ENCODE assay signal across 8 cellular contexts in genomic region chr16:50153648-50154368, GRCh38. TPM values are rescaled to one million over a fixed set of nuclear protein-coding genes. Genes with fewer than 3 reads are reported as not detected.
DNase-seq lines count a peak whose midpoint lies in the region; ATAC-seq and TF ChIP-seq lines count a peak whose summit lies in the region.

No MANE protein-coding gene starts in this region.

- peak overlapping the region; percentile 88 for H3K9ac ChIP-seq in BLaER1

- peak overlapping the region; percentile 100 for H3K4me2 ChIP-seq in BLaER1

- TF ChIP-seq POLR2A in esophagus squamous epithelium (IDR thresholded peaks at IDR 0.05) = no peak

- peak overlapping the region; percentile 98 for H3K4me3 ChIP-seq in BLaER1
- peak overlapping the region; percentile 72 to 82 (median 76) for H3K4me3 ChIP-seq in esophagus squamous epithelium

- no peaks in the 10 kb centered on the region for H3K9me3 Mint-ChIP-seq in nephron

- TF ChIP-seq CTCF in esophagus squamous epithelium (IDR thresholded peaks at IDR 0.05) (no peak), nephron (IDR thresholded peaks at IDR 0.05; ENCODE audit: unreplicated experiment in 3 of 3) (no peak)

- H3K36me3 ChIP-seq in BLaER1 (no peaks in the 10 kb centered on the region; the same call in 1 of the 2 replicates), esophagus squamous epithelium (no peaks in the 10 kb centered on the region)

- peak; percentile 54 for DNase-seq in activated CD4-positive, CD25-positive, alpha-beta regulatory T cell treated with anti-CD3 and anti-CD28 coated beads, Interleukin-2, amount 50 U/mL, for 72 hours
- no peak for DNase-seq in esophagus squamous epithelium (lab: John Stamatoyannopoulos, UW)
- DNase-seq in effector CD8-positive, alpha-beta T cell (lab: John Stamatoyannopoulos, UW) = no peak
- DNase-seq in NAMALWA (ENCODE audit: low spot score) = no peak

- H3K4me1 Mint-ChIP-seq in nephron = peaks cover 38% of the 10 kb centered on the region

- intact Hi-C loops in esophagus squamous epithelium (cut with DNase I) = no loop called here

- WGBS in esophagus squamous epithelium, 2 donors = 0 to 10% methylated on average over 1 to 2 of the region's 80 CpGs

- peak overlapping the region; percentile 82 to 86 (median 84) for H3K4me3 Mint-ChIP-seq in nephron

- peaks cover 3% of the 10 kb centered on the region for H3K27me3 Mint-ChIP-seq in nephron (ENCODE audit: low read depth)

- H3K36me3 Mint-ChIP-seq in nephron (ENCODE audit: low read depth) = peaks cover 4% of the 10 kb centered on the region

- H3K27me3 ChIP-seq in BLaER1 (no peaks in the 10 kb centered on the region), esophagus squamous epithelium (no peaks in the 10 kb centered on the region)

- H3K4me1 ChIP-seq in BLaER1 (peaks cover 40% of the 10 kb centered on the region), esophagus squamous epithelium (peaks cover 27 to 54% (median 27%) of the 10 kb centered on the region in 3 donors)

- H3K9me3 ChIP-seq in BLaER1 (no peaks in the 10 kb centered on the region), esophagus squamous epithelium (no peaks in the 10 kb centered on the region)

- peak overlapping the region in 1 of 3 experiments; percentile 84 for H3K27ac Mint-ChIP-seq in nephron

- H4K20me1 ChIP-seq in BLaER1 = peaks cover 55% of the 10 kb centered on the region

- ATAC-seq in GM19324 (IDR thresholded peaks at IDR 0.05; ENCODE audit: low FRiP score, unreplicated experiment) = peak; percentile 19
- ATAC-seq in HG03442 (IDR thresholded peaks at IDR 0.05; ENCODE audit: unreplicated experiment) = peak; percentile 12

- peak overlapping the region; percentile 80 for H3K27ac ChIP-seq in BLaER1
- H3K27ac ChIP-seq in esophagus squamous epithelium = peak overlapping the region; percentile 94 to 98 (median 96)

RNA-seq across cellular contexts. Expression of gene TENT4B, which starts 0.7 kb away (rescaled TPM):
- 10 to 100 TPM in 1 of 4 donors, 1 to 10 TPM in 3; 6.3 to 11.4 (median 8.4) TPM for total RNA-seq in esophagus squamous epithelium
